Comparison of ENCODE assay signal across 25 cellular contexts in genomic region chr15:83163032-83163431, GRCh38. TPM values are rescaled to one million over a fixed set of nuclear protein-coding genes. Genes with fewer than 3 reads are reported as not detected.
DNase-seq lines count a peak whose midpoint lies in the region; ATAC-seq and TF ChIP-seq lines count a peak whose summit lies in the region.
"Had no signal": no experiment of that assay in that cellular context is flagged by ENCODE, and none has a peak within 500 bp of the region (broad histone marks: within the 10 kb centered on the region; RNA-seq: fewer than 3 reads in every experiment).

No MANE protein-coding gene starts in this region.

- H3K27ac Mint-ChIP-seq in activated CD4-positive, alpha-beta memory T cell treated with anti-CD3 and anti-CD28 coated beads, Interleukin-2, amount 10 ng/mL, durations not matched to agents 7 days and 5 days, result peak overlapping the region; percentile 27
- H3K27ac Mint-ChIP-seq in activated CD4-positive, alpha-beta memory T cell treated with anti-CD3 and anti-CD28 coated beads for 36 hours, result no peak overlapping the region
- H3K27ac Mint-ChIP-seq in endothelial cell (ENCODE audit: unreplicated experiment), result peak overlapping the region; percentile 72
- H3K27ac Mint-ChIP-seq: IgD-negative memory B cell, nephron had no signal

- peaks cover 0 to 28% (median 5%) of the 10 kb centered on the region in 3 donors for H3K9me3 ChIP-seq in tibial artery

- H3K9me3 Mint-ChIP-seq in activated CD4-positive, alpha-beta memory T cell treated with anti-CD3 and anti-CD28 coated beads, Interleukin-2, amount 10 ng/mL, durations not matched to agents 7 days and 5 days, result peaks cover 13% of the 10 kb centered on the region
- H3K9me3 Mint-ChIP-seq in activated CD4-positive, alpha-beta memory T cell treated with anti-CD3 and anti-CD28 coated beads for 36 hours, result peaks cover 19% of the 10 kb centered on the region
- H3K9me3 Mint-ChIP-seq in endothelial cell (ENCODE audit: unreplicated experiment), result no peaks in the 10 kb centered on the region

- H3K36me3 Mint-ChIP-seq in activated CD4-positive, alpha-beta memory T cell treated with anti-CD3 and anti-CD28 coated beads, Interleukin-2, amount 10 ng/mL, durations not matched to agents 7 days and 5 days (ENCODE audit: low read depth), result peaks cover 26% of the 10 kb centered on the region
- peaks cover 8% of the 10 kb centered on the region for H3K36me3 Mint-ChIP-seq in activated CD4-positive, alpha-beta memory T cell treated with anti-CD3 and anti-CD28 coated beads for 36 hours
- H3K36me3 Mint-ChIP-seq in endothelial cell (ENCODE audit: low read depth, unreplicated experiment), result peaks cover 24% of the 10 kb centered on the region
- H3K36me3 Mint-ChIP-seq: CD14-positive monocyte, IgD-negative memory B cell had no signal

- H3K4me1 ChIP-seq in tibial artery, result no peaks in the 10 kb centered on the region
- H3K4me1 ChIP-seq: esophagus squamous epithelium, parathyroid adenoma had no signal

- H3K27ac ChIP-seq in VCaP, result peak overlapping the region; percentile 1; the same call in 1 of the 2 replicates
- no peak overlapping the region for H3K27ac ChIP-seq in tibial artery
- H3K27ac ChIP-seq: esophagus squamous epithelium, HL-60, parathyroid adenoma, thoracic aorta, WERI-Rb-1 had no signal

- CTCF ChIA-PET in activated CD4-positive, alpha-beta memory T cell treated with anti-CD3 and anti-CD28 coated beads, Interleukin-2, amount 10 ng/mL, durations not matched to agents 7 days and 5 days (lab: Charles Lee), result no interaction called here
- CTCF ChIA-PET in activated CD4-positive, alpha-beta memory T cell treated with anti-CD3 and anti-CD28 coated beads for 36 hours (lab: Charles Lee), result no interaction called here

- peaks cover 4 to 9% (median 8%) of the 10 kb centered on the region in 3 donors for H3K36me3 ChIP-seq in tibial artery
- H3K36me3 ChIP-seq: thoracic aorta had no signal

- POLR2A ChIA-PET in activated CD4-positive, alpha-beta memory T cell treated with anti-CD3 and anti-CD28 coated beads, Interleukin-2, amount 10 ng/mL, durations not matched to agents 7 days and 5 days (lab: Charles Lee), result no interaction called here
- POLR2A ChIA-PET in activated CD4-positive, alpha-beta memory T cell treated with anti-CD3 and anti-CD28 coated beads for 36 hours (lab: Charles Lee), result no interaction called here

- H3K4me3 Mint-ChIP-seq in activated CD4-positive, alpha-beta memory T cell treated with anti-CD3 and anti-CD28 coated beads, Interleukin-2, amount 10 ng/mL, durations not matched to agents 7 days and 5 days, result no peak overlapping the region
- H3K4me3 Mint-ChIP-seq in activated CD4-positive, alpha-beta memory T cell treated with anti-CD3 and anti-CD28 coated beads for 36 hours, result no peak overlapping the region
- no peak overlapping the region for H3K4me3 Mint-ChIP-seq in endothelial cell (ENCODE audit: unreplicated experiment)
- H3K4me3 Mint-ChIP-seq: CD14-positive monocyte, nephron had no signal

- no peak for DNase-seq in activated CD4-positive, alpha-beta memory T cell treated with anti-CD3 and anti-CD28 coated beads, Interleukin-2, amount 10 ng/mL, durations not matched to agents 7 days and 5 days
- no peak for DNase-seq in activated CD4-positive, alpha-beta memory T cell treated with anti-CD3 and anti-CD28 coated beads for 36 hours
- DNase-seq in GF-D8 (lab: John Stamatoyannopoulos, UW) (peak; percentile 33), endothelial cell (ENCODE audit: low spot score) (no peak), tibial artery (no peak), DMS153 treated with DMSO at 0.1 percent for 48 hours (lab: John Stamatoyannopoulos, UW; ENCODE audit: unreplicated experiment) (no peak)
- DNase-seq: activated effector memory CD4-positive, alpha-beta T cell treated with anti-CD3 and anti-CD28 coated beads, Interleukin-2, amount 50 U/mL, for 16 hours; cerebellar nuclear complex; DMS 273 treated with DMSO at 0.1 percent for 48 hours; effector CD8-positive, alpha-beta T cell; esophagus squamous epithelium; mesenchymal stem cell; NCI-H1694 treated with DMSO at 0.1 percent for 48 hours; NCI-H774; WERI-Rb-1 had no signal

- H3K27me3 ChIP-seq in tibial artery, result no peaks in the 10 kb centered on the region
- H3K27me3 ChIP-seq: esophagus squamous epithelium had no signal

- H3K4me3 ChIP-seq in tibial artery, result no peak overlapping the region
- H3K4me3 ChIP-seq: esophagus squamous epithelium, thoracic aorta had no signal

- H3K27me3 Mint-ChIP-seq in activated CD4-positive, alpha-beta memory T cell treated with anti-CD3 and anti-CD28 coated beads, Interleukin-2, amount 10 ng/mL, durations not matched to agents 7 days and 5 days, result peaks cover 32% of the 10 kb centered on the region
- peaks cover 31% of the 10 kb centered on the region for H3K27me3 Mint-ChIP-seq in activated CD4-positive, alpha-beta memory T cell treated with anti-CD3 and anti-CD28 coated beads for 36 hours
- peaks cover 3% of the 10 kb centered on the region for H3K27me3 Mint-ChIP-seq in endothelial cell (ENCODE audit: unreplicated experiment)

- intact Hi-C loops in activated CD4-positive, alpha-beta memory T cell treated with anti-CD3 and anti-CD28 coated beads for 36 hours (cut with micrococcal nuclease), result no loop called here
- intact Hi-C loops in tibial artery (cut with DNase I; ENCODE audit: low total_unique reads), result no loop called here

- H3K4me1 Mint-ChIP-seq in activated CD4-positive, alpha-beta memory T cell treated with anti-CD3 and anti-CD28 coated beads, Interleukin-2, amount 10 ng/mL, durations not matched to agents 7 days and 5 days, result peaks cover 37% of the 10 kb centered on the region
- H3K4me1 Mint-ChIP-seq in activated CD4-positive, alpha-beta memory T cell treated with anti-CD3 and anti-CD28 coated beads for 36 hours (ENCODE audit: low read depth), result peaks cover 2% of the 10 kb centered on the region
- peaks cover 11% of the 10 kb centered on the region for H3K4me1 Mint-ChIP-seq in endothelial cell (ENCODE audit: unreplicated experiment)
- H3K4me1 Mint-ChIP-seq: CD14-positive monocyte, IgD-negative memory B cell, nephron had no signal

- TF ChIP-seq CTCF in VCaP (conservative IDR thresholded peaks at IDR 0.05) (no peak), endothelial cell (IDR thresholded peaks at IDR 0.05; ENCODE audit: unreplicated experiment) (no peak), tibial artery (IDR thresholded peaks at IDR 0.05) (no peak)

- no peak for ATAC-seq in HG02884 (IDR thresholded peaks at IDR 0.05; ENCODE audit: unreplicated experiment)
- ATAC-seq: Right ventricle myocardium inferior, sciatic nerve had no signal

RNA-seq across cellular contexts. Expression of gene HDGFL3, which starts 44.6 kb away (rescaled TPM):
- 10 to 100 TPM; 20.5 to 23.3 TPM for total RNA-seq in activated CD4-positive, alpha-beta memory T cell treated with anti-CD3 and anti-CD28 coated beads, Interleukin-2, amount 10 ng/mL, durations not matched to agents 7 days and 5 days
- total RNA-seq in activated CD4-positive, alpha-beta memory T cell treated with anti-CD3 and anti-CD28 coated beads for 36 hours, result 1 to 10 TPM; 7.1 to 8.0 TPM
- 91.2 TPM for total RNA-seq in endothelial cell (ENCODE audit: unreplicated experiment)

RNA-seq across cellular contexts. Expression of gene TM6SF1, which starts 55.6 kb away (rescaled TPM):
- 10 to 100 TPM; 20.4 to 22.0 TPM for total RNA-seq in activated CD4-positive, alpha-beta memory T cell treated with anti-CD3 and anti-CD28 coated beads, Interleukin-2, amount 10 ng/mL, durations not matched to agents 7 days and 5 days
- total RNA-seq in activated CD4-positive, alpha-beta memory T cell treated with anti-CD3 and anti-CD28 coated beads for 36 hours, result 1 to 10 TPM; 1.9 to 2.2 TPM
- total RNA-seq in endothelial cell (ENCODE audit: unreplicated experiment), result 6.0 TPM
